In genomic region chr9:79986437-79986836, GRCh38 we compare ENCODE assay signal across 28 cellular contexts.
DNase-seq lines count a peak whose midpoint lies in the region; ATAC-seq, FAIRE-seq and TF ChIP-seq lines count a peak whose summit lies in the region.
"Had no signal": no experiment of that assay in that cellular context is flagged by ENCODE, and none has a peak within 500 bp of the region (broad histone marks: within the 10 kb centered on the region; RNA-seq: fewer than 3 reads in every experiment).

No MANE protein-coding gene starts in this region.

- H3K4me1 ChIP-seq in HepG2 (ENCODE audit: insufficient read depth, low read length) (no peaks in the 10 kb centered on the region), right lobe of liver (no peaks in the 10 kb centered on the region), IMR-90 (ENCODE audit: control insufficient read depth, insufficient read depth, low read length) (no peaks in the 10 kb centered on the region), neural progenitor cell (peaks cover 22% of the 10 kb centered on the region), testis (no peaks in the 10 kb centered on the region), tibial artery (peaks cover 0 to 16% (median 4%) of the 10 kb centered on the region in 4 donors)
- H3K4me1 ChIP-seq: BE2C, BLaER1 had no signal

- H3K79me2 ChIP-seq in HepG2 (ENCODE audit: insufficient read depth, low read length) (no peaks in the 10 kb centered on the region), neural progenitor cell (ENCODE audit: low read depth) (no peaks in the 10 kb centered on the region)

- 49% methylated on average over 5 of the region's 5 CpGs for WGBS in HepG2 (ENCODE audit: low lambda C conversion rate)
- WGBS in right lobe of liver (ENCODE audit: insufficient coverage, low coverage, low lambda C conversion rate, missing lambda C conversion rate) = 82% methylated on average over 5 of the region's 5 CpGs
- WGBS in IMR-90 (ENCODE audit: extremely low coverage in 2 of 2, insufficient read length in 1 of 2), 2 experiments = no CpG with 5 or more reads among the region's 5 CpGs
- WGBS in testis, 2 donors = 94 to 96% methylated on average over 5 of the region's 5 CpGs

- no peaks in the 10 kb centered on the region for H3F3A ChIP-seq in neural progenitor cell (ENCODE audit: low read depth)

- H3K9me3 ChIP-seq in HepG2 (ENCODE audit: low read length) (peaks cover 8% of the 10 kb centered on the region; the same call in 1 of the 2 replicates), right lobe of liver (no peaks in the 10 kb centered on the region), IMR-90 (ENCODE audit: control insufficient read depth, insufficient read depth, low read length) (no peaks in the 10 kb centered on the region), neural progenitor cell (ENCODE audit: low read depth) (no peaks in the 10 kb centered on the region), testis (no peaks in the 10 kb centered on the region), tibial artery (no peaks in the 10 kb centered on the region)
- H3K9me3 ChIP-seq: BE2C had no signal

- peak overlapping the region; percentile 52 for H3K27ac Mint-ChIP-seq in neural progenitor cell
- H3K27ac Mint-ChIP-seq: CD14-positive monocyte; CD4-positive, alpha-beta memory T cell; CD8-positive, alpha-beta memory T cell had no signal

- POLR2A ChIA-PET in HepG2 (lab: Yijun Ruan, JAX) = no interaction called here
- POLR2A ChIA-PET in IMR-90 (lab: Charles Lee; ENCODE audit: unreplicated experiment) = no interaction called here

- H2BK5ac ChIP-seq in IMR-90 (ENCODE audit: low read depth, low read length, poor library complexity, severe bottlenecking) = no peak overlapping the region

- no peak overlapping the region for H3K56ac ChIP-seq in IMR-90 (ENCODE audit: extremely low read depth, insufficient read depth, low read length)

- H4K91ac ChIP-seq in IMR-90 (ENCODE audit: insufficient read depth, low read depth, low read length) = no peak overlapping the region

- H3K79me1 ChIP-seq in IMR-90 (ENCODE audit: low read depth in 1 of 2, low read length in 2 of 2) = no peaks in the 10 kb centered on the region

- ATAC-seq in HepG2 (no peak), right lobe of liver (no peak), IMR-90 (ENCODE audit: low read depth) (no peak), GM19397 (IDR thresholded peaks at IDR 0.05; ENCODE audit: unreplicated experiment) (no peak)
- ATAC-seq: GM12878 had no signal

- no peak overlapping the region for H2BK15ac ChIP-seq in IMR-90 (ENCODE audit: low read depth, low read length)

- no peak for TF ChIP-seq CTCF in HepG2 (CRISPR knock-in tag; IDR thresholded peaks at IDR 0.05)
- no peak for TF ChIP-seq CTCF in right lobe of liver (IDR thresholded peaks at IDR 0.05)
- TF ChIP-seq CTCF in IMR-90 (conservative IDR thresholded peaks at IDR 0.05; ENCODE audit: low read depth, low read length) = no peak
- no peak for TF ChIP-seq CTCF in neural progenitor cell (IDR thresholded peaks at IDR 0.05)
- TF ChIP-seq CTCF in testis (IDR thresholded peaks at IDR 0.05) = no peak
- TF ChIP-seq CTCF in tibial artery (IDR thresholded peaks at IDR 0.05) = no peak

- no peak overlapping the region for H3K14ac ChIP-seq in IMR-90 (replicated peaks; ENCODE audit: low read depth, low read length)

- peaks cover 13% of the 10 kb centered on the region for H3K9me3 Mint-ChIP-seq in neural progenitor cell
- H3K9me3 Mint-ChIP-seq: CD8-positive, alpha-beta memory T cell had no signal

- no TSS peak for BruUV-seq in HepG2 (replicated peaks; lab: Mats Ljungman, UMichigan)
- BruUV-seq in IMR-90 (replicated peaks; lab: Mats Ljungman, UMichigan) = no TSS peak

- no peak overlapping the region for H3K9ac ChIP-seq in HepG2 (ENCODE audit: insufficient read depth, low read depth, low read length)
- no peak overlapping the region for H3K9ac ChIP-seq in IMR-90 (ENCODE audit: low read depth, low read length)
- H3K9ac ChIP-seq in neural progenitor cell = no peak overlapping the region
- H3K9ac ChIP-seq: BLaER1 had no signal

- dilution Hi-C loops in IMR-90 (cut with HindIII; ENCODE audit: low sequenced_read_pairs, unreplicated experiment) = no loop called here

- no peak overlapping the region for H3K4ac ChIP-seq in IMR-90 (ENCODE audit: low read depth, low read length)

- H3K27ac ChIP-seq in HepG2 (ENCODE audit: extremely low read length, insufficient read depth, low read length) = no peak overlapping the region
- no peak overlapping the region for H3K27ac ChIP-seq in right lobe of liver
- H3K27ac ChIP-seq in IMR-90 (ENCODE audit: insufficient read depth, low read length) = no peak overlapping the region
- peak overlapping the region; percentile 17 for H3K27ac ChIP-seq in caudate nucleus (ENCODE audit: low read depth, low read length)
- no peak overlapping the region for H3K27ac ChIP-seq in neural progenitor cell
- no peak overlapping the region for H3K27ac ChIP-seq in testis
- no peak overlapping the region for H3K27ac ChIP-seq in tibial artery
- H3K27ac ChIP-seq: 22Rv1, BLaER1 had no signal

- no peak overlapping the region for H2AFZ ChIP-seq in HepG2 (ENCODE audit: low read length)
- no peak overlapping the region for H2AFZ ChIP-seq in IMR-90 (replicated peaks; ENCODE audit: low read length, poor library complexity)
- peak overlapping the region; percentile 11 for H2AFZ ChIP-seq in neural progenitor cell (replicated peaks)

- no peak overlapping the region for H4K8ac ChIP-seq in IMR-90 (ENCODE audit: low read depth in 2 of 2, low read length in 2 of 2)

- no peak overlapping the region for H2BK20ac ChIP-seq in IMR-90 (ENCODE audit: low read depth, low read length)

- in situ Hi-C loops in HepG2 (cut with HindIII; ENCODE audit: extremely low pct_ligation_motif_present, low pct_unique_long_range_greater_than_20kb) = no loop called here
- in situ Hi-C loops in IMR-90 (cut with MboI; ENCODE audit: low sequenced_read_pairs) = no loop called here

- peaks cover 7% of the 10 kb centered on the region for H3K27me3 Mint-ChIP-seq in neural progenitor cell (ENCODE audit: insufficient read depth, low read depth)
- H3K27me3 Mint-ChIP-seq: CD4-positive, CD25-positive, alpha-beta regulatory T cell had no signal

- intact Hi-C loops in HepG2 (cut with micrococcal nuclease; ENCODE audit: unreplicated experiment) = no loop called here
- intact Hi-C loops in right lobe of liver (cut with DNase I) = no loop called here
- intact Hi-C loops in IMR-90 (cut with micrococcal nuclease) = no loop called here
- intact Hi-C loops in testis (cut with DNase I; ENCODE audit: low total_unique reads) = no loop called here
- intact Hi-C loops in tibial artery (cut with DNase I; ENCODE audit: low total_unique reads) = no loop called here

- no peak overlapping the region for H2BK120ac ChIP-seq in IMR-90 (ENCODE audit: low read depth, low read length)

- H3K9me1 ChIP-seq in IMR-90 (ENCODE audit: insufficient read depth, low read length) = no peaks in the 10 kb centered on the region

- TF ChIP-seq EP300 in HepG2 (IDR thresholded peaks at IDR 0.05; ENCODE audit: low read depth in 2 of 2, low read length in 2 of 2) = no peak
- TF ChIP-seq EP300 in HepG2 (CRISPR knock-in tag; IDR thresholded peaks at IDR 0.05; ENCODE audit: borderline replicate concordance) = no peak

- peaks cover 30% of the 10 kb centered on the region for H3K4me1 Mint-ChIP-seq in neural progenitor cell
- H3K4me1 Mint-ChIP-seq: CD14-positive monocyte; CD4-positive, alpha-beta memory T cell; CD4-positive, CD25-positive, alpha-beta regulatory T cell; CD8-positive, alpha-beta memory T cell had no signal

- DNase-seq in HepG2 (ENCODE audit: low spot score) (no peak), right lobe of liver (no peak), IMR-90 (no peak), caudate nucleus (lab: John Stamatoyannopoulos, UW) (no peak), neural progenitor cell (ENCODE audit: low spot score) (no peak), testis (no peak), tibial artery (no peak)
- DNase-seq: ACHN; BE2C; C1 segment of cervical spinal cord; CD4-positive, alpha-beta memory T cell; CD4-positive, CD25-positive, alpha-beta regulatory T cell; CD8-positive, alpha-beta memory T cell; COR-L47; DMS 273 treated with DMSO at 0.1 percent for 48 hours; DMS153; DMS53; DMS79; DND-41; EL; GDM1 had no signal

- H2AK5ac ChIP-seq in IMR-90 (ENCODE audit: low read depth, low read length) = no peak overlapping the region

- no peak overlapping the region for H3K4me3 Mint-ChIP-seq in neural progenitor cell
- H3K4me3 Mint-ChIP-seq: CD14-positive monocyte; CD4-positive, alpha-beta memory T cell; CD4-positive, CD25-positive, alpha-beta regulatory T cell; CD8-positive, alpha-beta memory T cell had no signal

- no peak overlapping the region for H3K18ac ChIP-seq in IMR-90 (ENCODE audit: low read depth, low read length)

- no peak overlapping the region for H3K4me3 ChIP-seq in HepG2 (replicated peaks in 1 of 3; ENCODE audit: insufficient read depth in 1 of 3, low read depth in 2 of 3, low read length in 3 of 3)
- H3K4me3 ChIP-seq in right lobe of liver = no peak overlapping the region
- H3K4me3 ChIP-seq in IMR-90 (ENCODE audit: insufficient read depth, low read depth, low read length) = no peak overlapping the region
- no peak overlapping the region for H3K4me3 ChIP-seq in neural progenitor cell
- H3K4me3 ChIP-seq in testis = no peak overlapping the region
- H3K4me3 ChIP-seq in tibial artery = no peak overlapping the region
- H3K4me3 ChIP-seq: BLaER1, GM12878 had no signal

- H4K20me1 ChIP-seq in HepG2 (ENCODE audit: insufficient read depth, low read length) (no peaks in the 10 kb centered on the region), IMR-90 (ENCODE audit: insufficient read depth, low read length) (no peaks in the 10 kb centered on the region), neural progenitor cell (ENCODE audit: low read depth) (no peaks in the 10 kb centered on the region)
- H4K20me1 ChIP-seq: BLaER1 had no signal

- H3K36me3 Mint-ChIP-seq in neural progenitor cell = peaks cover 1% of the 10 kb centered on the region
- H3K36me3 Mint-ChIP-seq: CD14-positive monocyte; CD4-positive, alpha-beta memory T cell; CD4-positive, CD25-positive, alpha-beta regulatory T cell; CD8-positive, alpha-beta memory T cell had no signal

- H4K5ac ChIP-seq in IMR-90 (ENCODE audit: low read depth, low read length) = no peak overlapping the region

- H2AK9ac ChIP-seq in IMR-90 (replicated peaks; ENCODE audit: low read depth, low read length, poor library complexity) = no peak overlapping the region

- no peaks in the 10 kb centered on the region for H3K36me3 ChIP-seq in HepG2 (replicated peaks in 1 of 2; ENCODE audit: control insufficient read depth in 1 of 2, insufficient read depth in 2 of 2, low read length in 2 of 2)
- H3K36me3 ChIP-seq in right lobe of liver = no peaks in the 10 kb centered on the region
- no peaks in the 10 kb centered on the region for H3K36me3 ChIP-seq in IMR-90 (ENCODE audit: control insufficient read depth, insufficient read depth, low read length)
- no peaks in the 10 kb centered on the region for H3K36me3 ChIP-seq in neural progenitor cell
- H3K36me3 ChIP-seq in testis (ENCODE audit: low read depth, missing control alignments) = no peaks in the 10 kb centered on the region
- no peaks in the 10 kb centered on the region for H3K36me3 ChIP-seq in tibial artery
- H3K36me3 ChIP-seq: BE2C, BLaER1 had no signal

- CTCF ChIA-PET in HepG2 (lab: Yijun Ruan, JAX; ENCODE audit: low intra/inter-chr PET ratio, low total read pairs) (no interaction called here), IMR-90 (lab: Yijun Ruan, JAX) (no interaction called here)

- no peak overlapping the region for H3K23ac ChIP-seq in IMR-90 (ENCODE audit: low read depth, low read length)

- H3K4me2 ChIP-seq in HepG2 (ENCODE audit: low read depth, low read length) = no peak overlapping the region
- H3K4me2 ChIP-seq in IMR-90 (ENCODE audit: low read depth, low read length) = no peak overlapping the region
- H3K4me2 ChIP-seq in neural progenitor cell = no peak overlapping the region
- H3K4me2 ChIP-seq: BLaER1 had no signal

- no peak for TF ChIP-seq POLR2A in HepG2 (IDR thresholded peaks at IDR 0.05; ENCODE audit: insufficient read depth in 1 of 2, low read depth in 2 of 2, low read length in 2 of 2)
- TF ChIP-seq POLR2A in right lobe of liver (IDR thresholded peaks at IDR 0.05) = no peak
- TF ChIP-seq POLR2A in IMR-90 (IDR thresholded peaks at IDR 0.05; ENCODE audit: low read depth, low read length) = no peak
- no peak for TF ChIP-seq POLR2A in testis (IDR thresholded peaks at IDR 0.05)

- no peak for FAIRE-seq in HepG2 (lab: Jason Lieb, UNC)
- FAIRE-seq: GM12878, GM12892, GM18507 had no signal

- H3K27me3 ChIP-seq in HepG2 (ENCODE audit: control insufficient read depth in 1 of 2, insufficient read depth in 2 of 2, low read length in 2 of 2) (no peaks in the 10 kb centered on the region), right lobe of liver (no peaks in the 10 kb centered on the region), IMR-90 (ENCODE audit: control insufficient read depth, insufficient read depth, low read length) (peaks cover 4% of the 10 kb centered on the region; the same call in 1 of the 2 replicates), neural progenitor cell (no peaks in the 10 kb centered on the region), testis (no peaks in the 10 kb centered on the region), tibial artery (no peaks in the 10 kb centered on the region)
- H3K27me3 ChIP-seq: BE2C, BLaER1 had no signal

- TF ChIP-seq RAD21 in HepG2 (CRISPR knock-in tag; IDR thresholded peaks at IDR 0.05) (no peak), IMR-90 (IDR thresholded peaks at IDR 0.05; ENCODE audit: low read length) (no peak)
